ENCODE assay signal across 9 cellular contexts in the genomic region with DNA sequence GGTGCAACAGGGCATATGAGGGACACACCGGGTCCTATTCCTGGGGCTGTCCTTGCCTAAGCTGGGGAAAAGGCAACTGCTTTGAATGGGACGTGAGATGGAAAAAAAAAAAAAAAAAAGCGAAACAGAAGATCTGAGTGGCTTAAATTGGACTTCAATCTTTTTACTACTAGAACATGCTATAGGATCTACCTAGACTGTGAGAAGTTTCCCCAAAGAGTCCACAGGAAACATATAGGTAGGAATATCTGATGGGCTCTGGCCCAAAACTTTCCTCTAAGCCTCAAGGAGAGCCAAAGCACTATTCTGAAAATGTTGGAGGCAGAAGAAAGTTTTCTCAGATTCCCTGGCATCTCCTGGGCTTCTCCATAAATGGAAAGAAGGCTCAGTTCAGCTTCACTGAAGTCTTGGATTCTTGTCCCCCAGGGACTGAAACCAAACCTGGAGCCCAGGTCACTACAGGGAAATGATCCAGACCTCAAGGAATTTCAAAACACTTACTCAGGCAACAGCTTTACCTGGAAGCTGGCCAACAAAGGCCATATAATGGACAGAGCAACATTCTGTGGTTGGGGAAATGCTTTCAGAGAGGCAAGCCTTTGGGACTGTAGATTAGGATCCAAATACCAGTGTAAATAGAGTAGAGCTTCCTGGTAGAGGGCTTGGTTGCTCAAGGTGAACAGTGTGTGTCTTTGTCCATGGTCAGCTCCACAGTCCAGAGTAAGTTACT. TPM values are rescaled to one million over a fixed set of nuclear protein-coding genes. Genes with fewer than 3 reads are reported as not detected.
DNase-seq lines count a peak whose midpoint lies in the region; ATAC-seq and TF ChIP-seq lines count a peak whose summit lies in the region.
"Had no signal": no experiment of that assay in that cellular context is flagged by ENCODE, and none has a peak within 500 bp of the region (broad histone marks: within the 10 kb centered on the region; RNA-seq: fewer than 3 reads in every experiment).

No MANE protein-coding gene starts in this region.

- H3K36me3 ChIP-seq in HEK293 (ENCODE audit: control insufficient read depth in 2 of 2, insufficient read depth in 1 of 2, low read length in 2 of 2), result no peaks in the 10 kb centered on the region
- no peaks in the 10 kb centered on the region for H3K36me3 ChIP-seq in thyroid gland
- H3K36me3 ChIP-seq in ovary, result no peaks in the 10 kb centered on the region
- H3K36me3 ChIP-seq: heart right ventricle had no signal

- no peak for TF ChIP-seq EP300 in ovary (IDR thresholded peaks at IDR 0.05)

- no peaks in the 10 kb centered on the region for H3K4me1 Mint-ChIP-seq in activated CD4-positive, alpha-beta memory T cell treated with anti-CD3 and anti-CD28 coated beads for 36 hours (ENCODE audit: low read depth)

- H3K27me3 Mint-ChIP-seq in activated CD4-positive, alpha-beta memory T cell treated with anti-CD3 and anti-CD28 coated beads for 36 hours, result peaks cover 16% of the 10 kb centered on the region

- H3K9me3 ChIP-seq in HEK293 (ENCODE audit: control insufficient read depth, insufficient read depth, low read depth, low read length), result no peaks in the 10 kb centered on the region
- H3K9me3 ChIP-seq in thyroid gland, result no peaks in the 10 kb centered on the region
- H3K9me3 ChIP-seq in ovary, result no peaks in the 10 kb centered on the region

- ATAC-seq in SK-N-SH treated with all-trans-retinoic acid at 6 μM for 48 hours, result peak; percentile 91
- peak; percentile 38 for ATAC-seq in foreskin keratinocyte

- H3K36me3 Mint-ChIP-seq in activated CD4-positive, alpha-beta memory T cell treated with anti-CD3 and anti-CD28 coated beads for 36 hours, result no peaks in the 10 kb centered on the region

- TF ChIP-seq POLR2A in thyroid gland (IDR thresholded peaks at IDR 0.05), result no peak
- TF ChIP-seq POLR2A in ovary (IDR thresholded peaks at IDR 0.05), result no peak

- intact Hi-C loops in thyroid gland (cut with DNase I) (no loop called here), ovary (cut with DNase I) (no loop called here)
- intact Hi-C loops in activated CD4-positive, alpha-beta memory T cell treated with anti-CD3 and anti-CD28 coated beads for 36 hours (cut with micrococcal nuclease), result no loop called here

- no peak overlapping the region for H3K4me3 ChIP-seq in HEK293 (ENCODE audit: low read depth, low read length)
- H3K4me3 ChIP-seq in thyroid gland (replicated peaks in 1 of 3), result no peak overlapping the region
- no peak overlapping the region for H3K4me3 ChIP-seq in ovary
- H3K4me3 ChIP-seq: heart right ventricle had no signal

- peaks cover 5% of the 10 kb centered on the region; the same call in 1 of the 2 replicates for H3K4me1 ChIP-seq in HEK293 (ENCODE audit: control insufficient read depth, insufficient read depth, low read length)
- no peaks in the 10 kb centered on the region for H3K4me1 ChIP-seq in foreskin keratinocyte
- H3K4me1 ChIP-seq in thyroid gland, result peaks cover 7 to 25% of the 10 kb centered on the region in 2 donors
- H3K4me1 ChIP-seq in ovary (ENCODE audit: insufficient read depth), result no peaks in the 10 kb centered on the region

- DNase-seq in foreskin keratinocyte (peak; percentile 61 to 88), thyroid gland (peak; percentile 77 to 82), superior temporal gyrus (ENCODE audit: extremely low spot score) (no peak), ovary (no peak)
- DNase-seq in activated CD4-positive, alpha-beta memory T cell treated with anti-CD3 and anti-CD28 coated beads for 36 hours, result no peak
- DNase-seq: heart right ventricle had no signal

- WGBS in thyroid gland, 2 donors, result 60 to 69% methylated on average over 3 of the region's 3 CpGs
- WGBS in ovary, 3 donors, result 88 to 93% (median 91%) methylated on average over 3 of the region's 3 CpGs

- H3K27ac Mint-ChIP-seq in activated CD4-positive, alpha-beta memory T cell treated with anti-CD3 and anti-CD28 coated beads for 36 hours, result no peak overlapping the region
- H3K27ac Mint-ChIP-seq: activated T-helper 2 cell treated with anti-CD3 and anti-CD28 coated beads, Interferon-gamma antibody, Interleukin-2, Interleukin-4, amounts not matched to agents 10 μg/mL and 5 μg/mL and 100 μg/mL, durations not matched to agents 14 hours and 24 hours and 36 hours had no signal

- no peak for TF ChIP-seq CTCF in HEK293 (tag by site-specific recombination; IDR thresholded peaks at IDR 0.05)
- TF ChIP-seq CTCF in foreskin keratinocyte (conservative IDR thresholded peaks at IDR 0.05), result no peak
- no peak for TF ChIP-seq CTCF in thyroid gland (IDR thresholded peaks at IDR 0.05)
- TF ChIP-seq CTCF in ovary (IDR thresholded peaks at IDR 0.05), result no peak

- H3K27me3 ChIP-seq in foreskin keratinocyte (no peaks in the 10 kb centered on the region), thyroid gland (no peaks in the 10 kb centered on the region), ovary (no peaks in the 10 kb centered on the region)
- H3K27me3 ChIP-seq: heart right ventricle had no signal

- peaks cover 28% of the 10 kb centered on the region for H3K9me3 Mint-ChIP-seq in activated CD4-positive, alpha-beta memory T cell treated with anti-CD3 and anti-CD28 coated beads for 36 hours

- peak overlapping the region; percentile 17; the same call in 1 of the 2 replicates for H3K27ac ChIP-seq in HEK293 (ENCODE audit: extremely low read depth, low read depth, low read length)
- H3K27ac ChIP-seq in foreskin keratinocyte, result no peak overlapping the region
- peak overlapping the region; percentile 79 to 97 (median 90) for H3K27ac ChIP-seq in thyroid gland
- no peak overlapping the region for H3K27ac ChIP-seq in ovary
- H3K27ac ChIP-seq: heart right ventricle had no signal

- CTCF ChIA-PET in HEK293 (lab: Yijun Ruan, JAX), result interaction anchor here (0.6 to 0.7 kb wide), 2 partner anchors 22 to 83 kb away, joined by 3 to 4 read pairs; no protein-coding TSS in a partner anchor
- CTCF ChIA-PET in activated CD4-positive, alpha-beta memory T cell treated with anti-CD3 and anti-CD28 coated beads for 36 hours (lab: Charles Lee), result no interaction called here

- POLR2A ChIA-PET in HEK293 (lab: Yijun Ruan, JAX), result interaction anchor here (0.6 to 0.9 kb wide), 4 partner anchors 9 to 87 kb away, joined by 3 to 4 read pairs (median 3); no protein-coding TSS in a partner anchor
- POLR2A ChIA-PET in activated CD4-positive, alpha-beta memory T cell treated with anti-CD3 and anti-CD28 coated beads for 36 hours (lab: Charles Lee), result no interaction called here

- H3K4me3 Mint-ChIP-seq in activated CD4-positive, alpha-beta memory T cell treated with anti-CD3 and anti-CD28 coated beads for 36 hours, result no peak overlapping the region

TF ChIP-seq in HEK293, 187 proteins besides CTCF, POLR2A, EP300 and RAD21 (continues in another document):
- no peak for TF ChIP-seq ZNF654 (tag by site-specific recombination; IDR thresholded peaks at IDR 0.05; ENCODE audit: low read depth)
- 0 out of 2 replicates have a peak, but pooled peaks have one; percentile 26 for TF ChIP-seq ZNF692 (tag by site-specific recombination; IDR thresholded peaks at IDR 0.05)
- TF ChIP-seq ZNF548 (tag by site-specific recombination; IDR thresholded peaks at IDR 0.05), result no peak
- 0 out of 2 replicates have a peak, but pooled peaks have one; percentile 39 for TF ChIP-seq ZNF629 (tag by site-specific recombination; IDR thresholded peaks at IDR 0.05)
- no peak for TF ChIP-seq ZNF433 (tag by site-specific recombination; IDR thresholded peaks at IDR 0.05; ENCODE audit: low read depth)

TF ChIP-seq in SK-N-SH treated with all-trans-retinoic acid at 6 μM for 48 hours, 23 proteins besides CTCF, POLR2A, EP300 and RAD21 (continues in another document):
- no peak for TF ChIP-seq CREB5 (CRISPR knock-in tag; IDR thresholded peaks at IDR 0.05; ENCODE audit: low read depth)
- TF ChIP-seq, protein P1, sequence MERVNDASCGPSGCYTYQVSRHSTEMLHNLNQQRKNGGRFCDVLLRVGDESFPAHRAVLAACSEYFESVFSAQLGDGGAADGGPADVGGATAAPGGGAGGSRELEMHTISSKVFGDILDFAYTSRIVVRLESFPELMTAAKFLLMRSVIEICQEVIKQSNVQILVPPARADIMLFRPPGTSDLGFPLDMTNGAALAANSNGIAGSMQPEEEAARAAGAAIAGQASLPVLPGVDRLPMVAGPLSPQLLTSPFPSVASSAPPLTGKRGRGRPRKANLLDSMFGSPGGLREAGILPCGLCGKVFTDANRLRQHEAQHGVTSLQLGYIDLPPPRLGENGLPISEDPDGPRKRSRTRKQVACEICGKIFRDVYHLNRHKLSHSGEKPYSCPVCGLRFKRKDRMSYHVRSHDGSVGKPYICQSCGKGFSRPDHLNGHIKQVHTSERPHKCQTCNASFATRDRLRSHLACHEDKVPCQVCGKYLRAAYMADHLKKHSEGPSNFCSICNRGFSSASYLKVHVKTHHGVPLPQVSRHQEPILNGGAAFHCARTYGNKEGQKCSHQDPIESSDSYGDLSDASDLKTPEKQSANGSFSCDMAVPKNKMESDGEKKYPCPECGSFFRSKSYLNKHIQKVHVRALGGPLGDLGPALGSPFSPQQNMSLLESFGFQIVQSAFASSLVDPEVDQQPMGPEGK (CRISPR knock-in tag; IDR thresholded peaks at IDR 0.05; ENCODE audit: borderline replicate concordance), result 0 out of 2 replicates have a peak, but pooled peaks have one; percentile 48
- 0 out of 2 replicates have a peak, but pooled peaks have one; percentile 34 for TF ChIP-seq ZFP3 (CRISPR knock-in tag; IDR thresholded peaks at IDR 0.05)
- peak; percentile 92 for TF ChIP-seq ISL1 (CRISPR knock-in tag; IDR thresholded peaks at IDR 0.05)
- 0 out of 2 replicates have a peak, but pooled peaks have one; percentile 27 for TF ChIP-seq GLIS3 (CRISPR knock-in tag; IDR thresholded peaks at IDR 0.05)
- TF ChIP-seq ZNF565 (CRISPR knock-in tag; conservative IDR thresholded peaks at IDR 0.05; ENCODE audit: low read depth), result no peak
- peak; percentile 86; the same call in 1 of the 2 replicates for TF ChIP-seq SNAI2 (CRISPR knock-in tag; IDR thresholded peaks at IDR 0.05)
- TF ChIP-seq CSDC2 (CRISPR knock-in tag; IDR thresholded peaks at IDR 0.05), result peak; percentile 76; the same call in 1 of the 2 replicates

RNA-seq across cellular contexts. Expression of gene PROM1, which starts 56.9 kb away (rescaled TPM):
- not detected in 2 replicates for total RNA-seq in foreskin keratinocyte
- not detected in 2 replicates for polyA plus RNA-seq in foreskin keratinocyte
- 1 to 10 TPM in 3 of 4 donors, under 1 TPM in 1; 0.67 to 9.9 (median 2.3) TPM for total RNA-seq in thyroid gland
- total RNA-seq in activated CD4-positive, alpha-beta memory T cell treated with anti-CD3 and anti-CD28 coated beads for 36 hours, result not detected
- 1 to 10 TPM in 4 of 7 donors, under 1 TPM in 3; 0.18 to 3.3 (median 1.5) TPM for total RNA-seq in ovary
- under 1 TPM; 0.10 to 0.25 TPM for polyA plus RNA-seq in ovary

Comparison
In these comparisons a context has a peak if more than half of its experiments do, and no peak if none do; other contexts are left out.
1. H3K27ac ChIP-seq: peak in HEK293 (single experiment) and thyroid gland (3 of 3); none in foreskin keratinocyte (single experiment) and ovary (0 of 2).
2. DNase-seq: peak in foreskin keratinocyte (2 of 2) and thyroid gland (2 of 2); none in superior temporal gyrus (single experiment), activated CD4-positive, alpha-beta memory T cell treated with anti-CD3 and anti-CD28 coated beads for 36 hours (single experiment) and ovary (0 of 5).